Comparison of ENCODE assay signal across 9 cellular contexts in genomic region chr3:71142440-71143161, GRCh38.
A peak's percentile ranks its signal among the peaks of the same experiment; 100 is the strongest.
DNase-seq lines count a peak whose midpoint lies in the region; ATAC-seq and TF ChIP-seq lines count a peak whose summit lies in the region.
"Had no signal": no experiment of that assay in that cellular context is flagged by ENCODE, and none has a peak within 500 bp of the region (broad histone marks: within the 10 kb centered on the region; RNA-seq: fewer than 3 reads in every experiment).

No MANE protein-coding gene starts in this region.

- H3K36me3 Mint-ChIP-seq in CD8-positive, alpha-beta memory T cell, result peaks cover 0 to 23% (median 16%) of the 10 kb centered on the region in 3 donors
- H3K36me3 Mint-ChIP-seq in WTC11, result no peaks in the 10 kb centered on the region; the same call in 1 of the 2 replicates

- ATAC-seq in WTC11, result peak; percentile 90
- ATAC-seq in HG03442 (IDR thresholded peaks at IDR 0.05; ENCODE audit: unreplicated experiment), result no peak

- H2AK5ac ChIP-seq in mesenchymal stem cell (ENCODE audit: low read length, severe bottlenecking), result no peak overlapping the region

- no peak overlapping the region for H3K18ac ChIP-seq in mesenchymal stem cell (ENCODE audit: low read depth in 1 of 2, low read length in 2 of 2)

- no peaks in the 10 kb centered on the region for H3K27me3 ChIP-seq in CD8-positive, alpha-beta memory T cell (ENCODE audit: insufficient read depth, low read length, poor library complexity, severe bottlenecking)
- no peaks in the 10 kb centered on the region for H3K27me3 ChIP-seq in mesenchymal stem cell (ENCODE audit: control insufficient read depth in 1 of 2, insufficient read depth in 1 of 2, low read length in 2 of 2)

- H2BK5ac ChIP-seq in mesenchymal stem cell (ENCODE audit: low read depth, low read length, poor library complexity, severe bottlenecking), result no peak overlapping the region

- H3K27ac ChIP-seq in CD8-positive, alpha-beta memory T cell (ENCODE audit: low read depth, low read length), result no peak overlapping the region
- no peak overlapping the region for H3K27ac ChIP-seq in mesenchymal stem cell (ENCODE audit: low read length, poor library complexity, severe bottlenecking)

- 69% methylated on average over 5 of the region's 7 CpGs for WGBS in mesenchymal stem cell

- H3K23ac ChIP-seq in mesenchymal stem cell (ENCODE audit: low read length in 2 of 2), result no peak overlapping the region

- H3K9me3 Mint-ChIP-seq in CD8-positive, alpha-beta memory T cell, result no peaks in the 10 kb centered on the region
- H3K9me3 Mint-ChIP-seq in WTC11, result no peaks in the 10 kb centered on the region
- H3K9me3 Mint-ChIP-seq: central memory CD8-positive, alpha-beta T cell had no signal

- POLR2A ChIA-PET in CD8-positive, alpha-beta memory T cell (lab: Charles Lee), result no interaction called here
- POLR2A ChIA-PET in WTC11 (lab: Charles Lee), result no interaction called here

- H3K79me1 ChIP-seq in mesenchymal stem cell (replicated peaks; ENCODE audit: low read length, poor library complexity, severe bottlenecking), result peaks cover 24% of the 10 kb centered on the region

- no peaks in the 10 kb centered on the region for H3K9me3 ChIP-seq in CD8-positive, alpha-beta memory T cell (ENCODE audit: low read length)
- no peaks in the 10 kb centered on the region for H3K9me3 ChIP-seq in mesenchymal stem cell (ENCODE audit: control insufficient read depth, low read length)

- H3K4me3 Mint-ChIP-seq in CD8-positive, alpha-beta memory T cell, result no peak overlapping the region
- no peak overlapping the region for H3K4me3 Mint-ChIP-seq in WTC11
- H3K4me3 Mint-ChIP-seq: central memory CD8-positive, alpha-beta T cell had no signal

- no peak overlapping the region for H2BK120ac ChIP-seq in mesenchymal stem cell (ENCODE audit: low read depth, low read length)

- H2BK12ac ChIP-seq in mesenchymal stem cell (ENCODE audit: low read length in 2 of 2), result no peak overlapping the region

- H3K27ac Mint-ChIP-seq in CD8-positive, alpha-beta memory T cell, result peak overlapping the region; percentile 8 to 92 (median 50)
- H3K27ac Mint-ChIP-seq in WTC11, result no peak overlapping the region

- H3K36me3 ChIP-seq in CD8-positive, alpha-beta memory T cell (ENCODE audit: insufficient read depth, low read length), result peaks cover 7% of the 10 kb centered on the region
- peaks cover 0 to 6% of the 10 kb centered on the region in 2 experiments for H3K36me3 ChIP-seq in mesenchymal stem cell (ENCODE audit: control insufficient read depth in 1 of 2, insufficient read depth in 2 of 2, low read depth in 1 of 2, low read length in 2 of 2)

- no peak overlapping the region for H2AFZ ChIP-seq in mesenchymal stem cell (ENCODE audit: low read depth, low read length)

- no peak overlapping the region for H3K4ac ChIP-seq in mesenchymal stem cell (ENCODE audit: low read depth in 1 of 2, low read length in 2 of 2)

- no peak overlapping the region for H3K4me2 ChIP-seq in mesenchymal stem cell (ENCODE audit: low read length, poor library complexity, severe bottlenecking)

- TF ChIP-seq CTCF in WTC11 (IDR thresholded peaks at IDR 0.05), result no peak

- H3K4me1 Mint-ChIP-seq in CD8-positive, alpha-beta memory T cell, result peaks cover 10 to 45% (median 27%) of the 10 kb centered on the region in 3 donors
- peaks cover 39% of the 10 kb centered on the region for H3K4me1 Mint-ChIP-seq in WTC11

- H3K9ac ChIP-seq in mesenchymal stem cell (ENCODE audit: low read length), result no peak overlapping the region

- no peaks in the 10 kb centered on the region for H3K27me3 Mint-ChIP-seq in CD8-positive, alpha-beta memory T cell
- H3K27me3 Mint-ChIP-seq in WTC11 (ENCODE audit: low read depth), result peaks cover 2% of the 10 kb centered on the region; the same call in 1 of the 2 replicates
- H3K27me3 Mint-ChIP-seq: central memory CD8-positive, alpha-beta T cell had no signal

- no peak overlapping the region for H3K4me3 ChIP-seq in CD8-positive, alpha-beta memory T cell (ENCODE audit: low read length)
- H3K4me3 ChIP-seq in mesenchymal stem cell (ENCODE audit: insufficient read depth in 1 of 2, low read depth in 1 of 2, low read length in 2 of 2), result no peak overlapping the region

- no peak overlapping the region for H4K8ac ChIP-seq in mesenchymal stem cell (ENCODE audit: low read length)

- H4K91ac ChIP-seq in mesenchymal stem cell (ENCODE audit: low read length), result no peak overlapping the region

- peaks cover 20% of the 10 kb centered on the region for H3K4me1 ChIP-seq in CD8-positive, alpha-beta memory T cell (ENCODE audit: insufficient read depth, low read length)
- H3K4me1 ChIP-seq in mesenchymal stem cell (ENCODE audit: control insufficient read depth, insufficient read depth, low read depth, low read length), result peaks cover 2% of the 10 kb centered on the region

- no peak overlapping the region for H3K14ac ChIP-seq in mesenchymal stem cell (ENCODE audit: low read length in 2 of 2)

- CTCF ChIA-PET in CD8-positive, alpha-beta memory T cell (lab: Charles Lee), result no interaction called here
- CTCF ChIA-PET in WTC11 (lab: Charles Lee), result interaction anchor here (0.7 to 0.9 kb wide), 2 partner anchors 9 to 11 kb away, joined by 3 read pairs; no protein-coding TSS in a partner anchor

- DNase-seq in CD8-positive, alpha-beta memory T cell, result no peak
- DNase-seq in HT-29 (ENCODE audit: low spot score), result peak; percentile 62
- no peak for DNase-seq in WTC11 (ENCODE audit: low spot score)
- DNase-seq in mesenchymal stem cell, result peak; percentile 32
- DNase-seq in AG08395 (ENCODE audit: low spot score), result no peak
- DNase-seq in NCI-H774 (lab: John Stamatoyannopoulos, UW), result no peak
- DNase-seq in globus pallidus (ENCODE audit: low spot score), result no peak

- H2BK15ac ChIP-seq in mesenchymal stem cell (ENCODE audit: low read depth, poor library complexity, severe bottlenecking), result no peak overlapping the region

TF ChIP-seq in WTC11, 78 proteins besides CTCF, POLR2A, EP300 and RAD21:
- TF ChIP-seq FOXK1 (CRISPR knock-in tag; IDR thresholded peaks at IDR 0.05), result 0 out of 2 replicates have a peak, but pooled peaks have one; percentile 24
- TF ChIP-seq MAX (CRISPR knock-in tag; IDR thresholded peaks at IDR 0.05), result no peak
- no peak for TF ChIP-seq ZNF671 (CRISPR knock-in tag; IDR thresholded peaks at IDR 0.05)

Comparison
In these comparisons a context has a peak if more than half of its experiments do, and no peak if none do; other contexts are left out.
1. DNase-seq: peak in HT-29 (single experiment) and mesenchymal stem cell (single experiment); none in CD8-positive, alpha-beta memory T cell (0 of 5), WTC11 (single experiment), AG08395 (single experiment), NCI-H774 (single experiment) and globus pallidus (single experiment).